Comparison of ENCODE assay signal across 1 cellular context in genomic region chr17:60491771-60492170, GRCh38.
TF ChIP-seq lines count a peak whose summit lies in the region.

No MANE protein-coding gene starts in this region.

TF ChIP-seq in HEK293, 187 proteins besides CTCF, POLR2A, EP300 and RAD21 (continued from another document):
- TF ChIP-seq ZNF837 (tag by site-specific recombination; IDR thresholded peaks at IDR 0.05), result no peak
- TF ChIP-seq ZNF404 (tag by site-specific recombination; IDR thresholded peaks at IDR 0.05), result no peak
- no peak for TF ChIP-seq KLF16 (tag by site-specific recombination; IDR thresholded peaks at IDR 0.05)
- TF ChIP-seq BCL11A (tag by site-specific recombination; IDR thresholded peaks at IDR 0.05; ENCODE audit: low read depth), result no peak
- TF ChIP-seq ZNF660 (tag by site-specific recombination; IDR thresholded peaks at IDR 0.05), result no peak
- TF ChIP-seq ZNF585B (tag by site-specific recombination; IDR thresholded peaks at IDR 0.05), result peak; percentile 99
- TF ChIP-seq OSR2 (tag by site-specific recombination; IDR thresholded peaks at IDR 0.05), result no peak
- no peak for TF ChIP-seq ZNF214 (tag by site-specific recombination; IDR thresholded peaks at IDR 0.05; ENCODE audit: borderline replicate concordance)
- TF ChIP-seq, protein P1, sequence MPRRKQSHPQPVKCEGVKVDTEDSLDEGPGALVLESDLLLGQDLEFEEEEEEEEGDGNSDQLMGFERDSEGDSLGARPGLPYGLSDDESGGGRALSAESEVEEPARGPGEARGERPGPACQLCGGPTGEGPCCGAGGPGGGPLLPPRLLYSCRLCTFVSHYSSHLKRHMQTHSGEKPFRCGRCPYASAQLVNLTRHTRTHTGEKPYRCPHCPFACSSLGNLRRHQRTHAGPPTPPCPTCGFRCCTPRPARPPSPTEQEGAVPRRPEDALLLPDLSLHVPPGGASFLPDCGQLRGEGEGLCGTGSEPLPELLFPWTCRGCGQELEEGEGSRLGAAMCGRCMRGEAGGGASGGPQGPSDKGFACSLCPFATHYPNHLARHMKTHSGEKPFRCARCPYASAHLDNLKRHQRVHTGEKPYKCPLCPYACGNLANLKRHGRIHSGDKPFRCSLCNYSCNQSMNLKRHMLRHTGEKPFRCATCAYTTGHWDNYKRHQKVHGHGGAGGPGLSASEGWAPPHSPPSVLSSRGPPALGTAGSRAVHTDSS (tag by site-specific recombination; IDR thresholded peaks at IDR 0.05), result no peak
- no peak for TF ChIP-seq ZNF175 (tag by site-specific recombination; IDR thresholded peaks at IDR 0.05)
- TF ChIP-seq ZNF529 (tag by site-specific recombination; IDR thresholded peaks at IDR 0.05; ENCODE audit: insufficient replicate concordance), result peak; percentile 65
- TF ChIP-seq ZFP37 (tag by site-specific recombination; IDR thresholded peaks at IDR 0.05), result no peak
- no peak for TF ChIP-seq ZNF555 (tag by site-specific recombination; conservative IDR thresholded peaks at IDR 0.05)
TF ChIP-seq in HEK293: peak in this region for 4.
